Comparison of ENCODE assay signal across 9 cellular contexts in genomic region chr3:194686414-194686815, GRCh38. TPM values are rescaled to one million over a fixed set of nuclear protein-coding genes. Genes with fewer than 3 reads are reported as not detected.
DNase-seq lines count a peak whose midpoint lies in the region; ATAC-seq and TF ChIP-seq lines count a peak whose summit lies in the region.
"Had no signal": no experiment of that assay in that cellular context is flagged by ENCODE, and none has a peak within 500 bp of the region (broad histone marks: within the 10 kb centered on the region; RNA-seq: fewer than 3 reads in every experiment).

No MANE protein-coding gene starts in this region.

- peaks cover 73% of the 10 kb centered on the region for H3K27me3 Mint-ChIP-seq in progenitor cell of endocrine pancreas

- no peak for ATAC-seq in HG03135 (IDR thresholded peaks at IDR 0.05; ENCODE audit: unreplicated experiment)
- ATAC-seq in GM19023 (IDR thresholded peaks at IDR 0.05; ENCODE audit: unreplicated experiment), result no peak
- ATAC-seq in GM19035 (IDR thresholded peaks at IDR 0.05; ENCODE audit: unreplicated experiment), result no peak
- no peak for ATAC-seq in foreskin keratinocyte

- BruUV-seq in PC-9 (replicated peaks; lab: Mats Ljungman, UMichigan), result TSS peak; percentile 71

- WGBS in esophagus squamous epithelium, 2 donors, result 1% methylated on average over 14 of the region's 29 CpGs

- H3K27ac Mint-ChIP-seq in progenitor cell of endocrine pancreas, result peak overlapping the region; percentile 18

- H3K27ac ChIP-seq in DOHH2 (ENCODE audit: low read depth, low read length), result 0 out of 2 replicates have a peak overlapping the region, but pooled peaks have one; percentile 2
- no peak overlapping the region for H3K27ac ChIP-seq in PC-9
- peak overlapping the region; percentile 79 to 94 (median 84) for H3K27ac ChIP-seq in esophagus squamous epithelium
- H3K27ac ChIP-seq in foreskin keratinocyte, result no peak overlapping the region
- H3K27ac ChIP-seq: epithelial cell of prostate had no signal

- H2AFZ ChIP-seq in PC-9, result 0 out of 2 replicates have a peak overlapping the region, but pooled peaks have one; percentile 54

- peaks cover 9% of the 10 kb centered on the region; the same call in 1 of the 2 replicates for H3K36me3 ChIP-seq in DOHH2 (ENCODE audit: control insufficient read depth, low read length)
- H3K36me3 ChIP-seq in PC-9 (ENCODE audit: low read depth), result no peaks in the 10 kb centered on the region
- peaks cover 0 to 10% (median 0%) of the 10 kb centered on the region in 3 donors for H3K36me3 ChIP-seq in esophagus squamous epithelium

- no peaks in the 10 kb centered on the region for H3K36me3 Mint-ChIP-seq in progenitor cell of endocrine pancreas (ENCODE audit: insufficient read depth)

- H3K4me3 ChIP-seq in DOHH2 (ENCODE audit: low read length) (peak overlapping the region; percentile 87), PC-9 (peak overlapping the region; percentile 68), esophagus squamous epithelium (peak overlapping the region; percentile 70 to 87 (median 71))

- CTCF ChIA-PET in PC-9 (lab: Charles Lee), result interaction anchor here (0.6 to 2.4 kb wide), 4 partner anchors 15 to 501 kb away, joined by 3 to 12 read pairs (median 6); partner anchors contain the start of gene LSG1

- peaks cover 22% of the 10 kb centered on the region for H3K79me2 ChIP-seq in DOHH2 (ENCODE audit: control insufficient read depth, low read length)
- H3K79me2 ChIP-seq in PC-9 (ENCODE audit: low read depth), result peaks cover 4% of the 10 kb centered on the region; the same call in 1 of the 2 replicates

- H3K9me3 ChIP-seq in DOHH2 (ENCODE audit: control insufficient read depth, insufficient read depth, low read length), result no peaks in the 10 kb centered on the region
- no peaks in the 10 kb centered on the region for H3K9me3 ChIP-seq in PC-9 (ENCODE audit: insufficient read depth, low read depth)
- H3K9me3 ChIP-seq in esophagus squamous epithelium, result no peaks in the 10 kb centered on the region

- intact Hi-C loops in PC-9 (cut with micrococcal nuclease; ENCODE audit: unreplicated experiment), result loop anchor here (1.0 kb wide), 2 partner anchors 167 to 432 kb away; no protein-coding TSS in a partner anchor
- intact Hi-C loops in esophagus squamous epithelium (cut with DNase I), result loop anchor here (5.0 kb wide), 1 partner anchor 421 kb away; no protein-coding TSS in a partner anchor

- TF ChIP-seq CTCF in DOHH2 (IDR thresholded peaks at IDR 0.05; ENCODE audit: low read depth, low read length, poor library complexity, severe bottlenecking) (no peak), PC-9 (conservative IDR thresholded peaks at IDR 0.05) (no peak), esophagus squamous epithelium (IDR thresholded peaks at IDR 0.05) (no peak), progenitor cell of endocrine pancreas (IDR thresholded peaks at IDR 0.05; ENCODE audit: unreplicated experiment) (no peak), foreskin keratinocyte (conservative IDR thresholded peaks at IDR 0.05) (no peak)

- peaks cover 27% of the 10 kb centered on the region for H3F3A ChIP-seq in DOHH2 (ENCODE audit: control insufficient read depth, insufficient read depth)
- peaks cover 11% of the 10 kb centered on the region; the same call in 1 of the 2 replicates for H3F3A ChIP-seq in PC-9 (ENCODE audit: insufficient read depth, low read depth)

- H3K4me2 ChIP-seq in DOHH2 (ENCODE audit: low read length) (peak overlapping the region; percentile 99), PC-9 (peak overlapping the region; percentile 86)

- DNase-seq in PC-9 (peak in 1 of 2 experiments; percentile 43), esophagus squamous epithelium (lab: John Stamatoyannopoulos, UW) (no peak), progenitor cell of endocrine pancreas (ENCODE audit: low spot score, unreplicated experiment) (no peak), foreskin keratinocyte (no peak)

- H3K4me3 Mint-ChIP-seq in progenitor cell of endocrine pancreas (ENCODE audit: low read depth), result peak overlapping the region; percentile 67

- peaks cover 9% of the 10 kb centered on the region for H3K4me1 Mint-ChIP-seq in progenitor cell of endocrine pancreas (ENCODE audit: low read depth)

- H4K20me1 ChIP-seq in DOHH2 (ENCODE audit: control insufficient read depth, insufficient read depth, low read depth, low read length) (no peaks in the 10 kb centered on the region), PC-9 (ENCODE audit: insufficient read depth) (no peaks in the 10 kb centered on the region)

- H3K27me3 ChIP-seq in DOHH2 (ENCODE audit: control insufficient read depth, low read length), result peaks cover 22% of the 10 kb centered on the region
- H3K27me3 ChIP-seq in PC-9 (ENCODE audit: insufficient read depth, low read depth), result no peaks in the 10 kb centered on the region
- peaks cover 0 to 9% (median 0%) of the 10 kb centered on the region in 4 donors for H3K27me3 ChIP-seq in esophagus squamous epithelium
- peaks cover 36% of the 10 kb centered on the region for H3K27me3 ChIP-seq in foreskin keratinocyte

- H3K4me1 ChIP-seq in DOHH2 (ENCODE audit: control insufficient read depth, low read length) (peaks cover 72% of the 10 kb centered on the region), PC-9 (replicated peaks; ENCODE audit: insufficient read depth) (peaks cover 23% of the 10 kb centered on the region), esophagus squamous epithelium (peaks cover 29 to 77% (median 30%) of the 10 kb centered on the region in 3 donors), foreskin keratinocyte (no peaks in the 10 kb centered on the region)

- H3K9me2 ChIP-seq in DOHH2 (replicated peaks; ENCODE audit: control insufficient read depth, low read length), result no peaks in the 10 kb centered on the region
- H3K9me2 ChIP-seq in PC-9 (ENCODE audit: insufficient read depth), result no peaks in the 10 kb centered on the region

- TF ChIP-seq POLR2A in esophagus squamous epithelium (IDR thresholded peaks at IDR 0.05), result no peak

- POLR2A ChIA-PET in PC-9 (lab: Charles Lee; ENCODE audit: unreplicated experiment), result interaction anchor here (0.5 to 1.4 kb wide), 7 partner anchors 14 to 287 kb away, joined by 3 to 10 read pairs (median 4); no protein-coding TSS in a partner anchor

- no peaks in the 10 kb centered on the region for H3K9me3 Mint-ChIP-seq in progenitor cell of endocrine pancreas (ENCODE audit: low read depth)

RNA-seq across cellular contexts. Expression of gene FAM43A, which starts 0.7 kb away (rescaled TPM):
- total RNA-seq in PC-9 (2021) (8.8 and 12.8 TPM in 2 replicates), esophagus squamous epithelium (10 to 100 TPM; 20.2 to 33.6 (median 31.9) TPM), progenitor cell of endocrine pancreas (0.12 and 0.31 TPM in 2 replicates), foreskin keratinocyte (0.58 and 0.63 TPM in 2 replicates)
- polyA plus RNA-seq in foreskin keratinocyte, result 0.54 and 0.69 TPM in 2 replicates

RNA-seq across cellular contexts. Expression of gene LSG1, which starts 14.4 kb away (rescaled TPM):
- 59.2 and 71.8 TPM in 2 replicates for total RNA-seq in PC-9 (2021)
- total RNA-seq in esophagus squamous epithelium, result 10 to 100 TPM; 25.6 to 42.0 (median 30.4) TPM
- total RNA-seq in progenitor cell of endocrine pancreas, result 51.0 and 52.9 TPM in 2 replicates
- 37.5 and 38.8 TPM in 2 replicates for total RNA-seq in foreskin keratinocyte
- 13.7 and 16.2 TPM in 2 replicates for polyA plus RNA-seq in foreskin keratinocyte

RNA-seq across cellular contexts. Expression of gene TMEM44, which starts 53.2 kb away (rescaled TPM):
- total RNA-seq in PC-9 (2021) (37.5 and 52.7 TPM in 2 replicates), esophagus squamous epithelium (10 to 100 TPM in 1 of 4 donors, 1 to 10 TPM in 3; 4.7 to 11.9 (median 7.6) TPM), progenitor cell of endocrine pancreas (40.1 and 44.7 TPM in 2 replicates), foreskin keratinocyte (10.9 and 13.4 TPM in 2 replicates)
- polyA plus RNA-seq in foreskin keratinocyte, result 12.4 and 16.2 TPM in 2 replicates

Comparison
In these comparisons a context has a peak if more than half of its experiments do, and no peak if none do; other contexts are left out.
1. H3K27ac ChIP-seq: peak in DOHH2 (single experiment) and esophagus squamous epithelium (4 of 4); none in PC-9 (single experiment) and foreskin keratinocyte (single experiment).
2. Peak in every context shown above with its lines, with median percentiles within 50 percentile points of each other: H3K4me3 ChIP-seq.